In genomic region chr2:232633413-232634318, GRCh38 we compare ENCODE assay signal across 9 cellular contexts. TPM values are rescaled to one million over a fixed set of nuclear protein-coding genes. Genes with fewer than 3 reads are reported as not detected.
DNase-seq lines count a peak whose midpoint lies in the region; ATAC-seq and TF ChIP-seq lines count a peak whose summit lies in the region.
"Had no signal": no experiment of that assay in that cellular context is flagged by ENCODE, and none has a peak within 500 bp of the region (broad histone marks: within the 10 kb centered on the region; RNA-seq: fewer than 3 reads in every experiment).

EFHD1 (plus strand) TSS chr2:232633604; CDS start chr2:232633705, 101 bp downstream.

- peaks cover 56% of the 10 kb centered on the region for H3K27me3 ChIP-seq in ectodermal cell (ENCODE audit: control insufficient read depth, insufficient read depth, low read length, poor library complexity, severe bottlenecking)

- ATAC-seq in GM19452 (IDR thresholded peaks at IDR 0.05; ENCODE audit: unreplicated experiment), result no peak

- no peaks in the 10 kb centered on the region for H3K4me1 ChIP-seq in ectodermal cell (ENCODE audit: control insufficient read depth, insufficient read depth, low read length)

- intact Hi-C loops in lower leg skin (cut with DNase I; ENCODE audit: low total_unique reads), result no loop called here

- H3K36me3 Mint-ChIP-seq in activated CD4-positive, alpha-beta memory T cell treated with anti-CD3 and anti-CD28 coated beads, Interleukin-2, amount 10 ng/mL, durations not matched to agents 7 days and 5 days (ENCODE audit: low read depth), result no peaks in the 10 kb centered on the region

- H3K9me3 ChIP-seq in ectodermal cell (ENCODE audit: control insufficient read depth, low read length), result no peaks in the 10 kb centered on the region

- no peak for TF ChIP-seq CTCF in lower leg skin (IDR thresholded peaks at IDR 0.05)

- H3K9me3 Mint-ChIP-seq in activated CD4-positive, alpha-beta memory T cell treated with anti-CD3 and anti-CD28 coated beads, Interleukin-2, amount 10 ng/mL, durations not matched to agents 7 days and 5 days, result no peaks in the 10 kb centered on the region
- H3K9me3 Mint-ChIP-seq: T-helper 1 cell treated with Interleukin-12 subunit alpha and Interleukin-12 subunit beta and Interleukin-4 antibody, amounts not matched to agents 30 μg/mL and 1 μg/mL, for 36 hours had no signal

- no peak within 1 kb of the TSS for H3K27ac ChIP-seq in ectodermal cell (ENCODE audit: insufficient read depth, low read depth, low read length, poor library complexity, severe bottlenecking)

- peak; percentile 49 for DNase-seq in ELR (ENCODE audit: low read depth)
- peak; percentile 22 to 50 for DNase-seq in NCI-H1930 (lab: John Stamatoyannopoulos, UW)
- peak; percentile 53 for DNase-seq in activated CD4-positive, alpha-beta memory T cell treated with anti-CD3 and anti-CD28 coated beads, Interleukin-2, amount 10 ng/mL, durations not matched to agents 7 days and 5 days
- peak; percentile 75 to 97 for DNase-seq in lower leg skin (ENCODE audit: low spot score in 2 of 2)
- DNase-seq in stimulated activated CD4-positive, alpha-beta T cell treated with anti-CD3 and anti-CD28 coated beads, Interleukin-2, amount 100 ng/mL, for 48 hours, result peak; percentile 30 to 46
- DNase-seq in HT-29 (ENCODE audit: low spot score), result no peak

- peak within 1 kb of the TSS; percentile 30 for H3K4me3 ChIP-seq in ectodermal cell (ENCODE audit: insufficient read depth, low read depth, low read length)
- H3K4me3 ChIP-seq in lower leg skin (ENCODE audit: low read depth, poor library complexity, severe bottlenecking), result peak within 1 kb of the TSS; percentile 49

- TF ChIP-seq POLR2A in lower leg skin (IDR thresholded peaks at IDR 0.05), result peak in 1 of 2 donors; percentile 8

- no peaks in the 10 kb centered on the region for H3K36me3 ChIP-seq in ectodermal cell (ENCODE audit: control insufficient read depth, insufficient read depth, low read length)

- CTCF ChIA-PET in activated CD4-positive, alpha-beta memory T cell treated with anti-CD3 and anti-CD28 coated beads, Interleukin-2, amount 10 ng/mL, durations not matched to agents 7 days and 5 days (lab: Charles Lee), result interaction anchor here (0.9 to 1.3 kb wide), 4 partner anchors 23 to 51 kb away, joined by 3 to 5 read pairs (median 3); no protein-coding TSS in a partner anchor

- peaks cover 41% of the 10 kb centered on the region for H3K27me3 Mint-ChIP-seq in activated CD4-positive, alpha-beta memory T cell treated with anti-CD3 and anti-CD28 coated beads, Interleukin-2, amount 10 ng/mL, durations not matched to agents 7 days and 5 days

- WGBS in ectodermal cell, 2 experiments, result 1% methylated on average over 100 to 101 of the region's 101 CpGs
- WGBS in lower leg skin, 2 donors, result 1% methylated on average over 59 to 79 of the region's 101 CpGs

- no peak within 1 kb of the TSS for H3K27ac Mint-ChIP-seq in activated CD4-positive, alpha-beta memory T cell treated with anti-CD3 and anti-CD28 coated beads, Interleukin-2, amount 10 ng/mL, durations not matched to agents 7 days and 5 days
- H3K27ac Mint-ChIP-seq: T-helper 1 cell treated with Interleukin-12 subunit alpha and Interleukin-12 subunit beta and Interleukin-4 antibody, amounts not matched to agents 30 μg/mL and 1 μg/mL, for 36 hours had no signal

- peak within 1 kb of the TSS; percentile 39 for H3K4me3 Mint-ChIP-seq in activated CD4-positive, alpha-beta memory T cell treated with anti-CD3 and anti-CD28 coated beads, Interleukin-2, amount 10 ng/mL, durations not matched to agents 7 days and 5 days

- H3K4me1 Mint-ChIP-seq in activated CD4-positive, alpha-beta memory T cell treated with anti-CD3 and anti-CD28 coated beads, Interleukin-2, amount 10 ng/mL, durations not matched to agents 7 days and 5 days, result peaks cover 7% of the 10 kb centered on the region

- POLR2A ChIA-PET in activated CD4-positive, alpha-beta memory T cell treated with anti-CD3 and anti-CD28 coated beads, Interleukin-2, amount 10 ng/mL, durations not matched to agents 7 days and 5 days (lab: Charles Lee), result interaction anchor here (1.0 kb wide), 1 partner anchor 83 kb away, joined by 3 read pairs; no protein-coding TSS in a partner anchor

RNA-seq across cellular contexts. Expression of gene EFHD1, which starts in this region (rescaled TPM):
- total RNA-seq in activated CD4-positive, alpha-beta memory T cell treated with anti-CD3 and anti-CD28 coated beads, Interleukin-2, amount 10 ng/mL, durations not matched to agents 7 days and 5 days, result 1 to 10 TPM; 2.0 to 2.7 TPM
- polyA plus RNA-seq in ectodermal cell (2013, experiment 1 of 4), result 8.4 TPM
- polyA plus RNA-seq in ectodermal cell (2013, experiment 2 of 4), result 11.0 TPM
- 8.7 TPM for polyA plus RNA-seq in ectodermal cell (2013, experiment 3 of 4)
- 9.5 TPM for polyA plus RNA-seq in ectodermal cell (2013, experiment 4 of 4)
- 10 to 100 TPM in 2 of 4 donors, 1 to 10 TPM in 2; 6.7 to 22.1 (median 14.0) TPM for total RNA-seq in lower leg skin
- total RNA-seq in HT-29 (2014; rRNA removed; shearing (Covaris generic)), result not detected in 2 replicates
